Comparison of ENCODE assay signal across 32 cellular contexts in genomic region chr16:84416407-84417321, GRCh38. TPM values are rescaled to one million over a fixed set of nuclear protein-coding genes. Genes with fewer than 3 reads are reported as not detected.
"Had no signal": no experiment of that assay in that cellular context is flagged by ENCODE, and none has a peak within 500 bp of the region (broad histone marks: within the 10 kb centered on the region; RNA-seq: fewer than 3 reads in every experiment).

No MANE protein-coding gene starts in this region.

- ATAC-seq: esophagus mucosa; gastrocnemius medialis; left colon; left ventricle myocardium superior; lower lobe of right lung; natural killer cell; psoas muscle; right cardiac atrium; stimulated activated naive CD8-positive, alpha-beta T cell treated with anti-CD3 and anti-CD28 coated beads, Interleukin-15, amount 100 ng/mL, for 72 hours had no signal

- H3K27me3 ChIP-seq: colonic mucosa, transverse colon had no signal

- H3K9me3 Mint-ChIP-seq: dendritic cell treated with granulocyte-macrophage colony-stimulating factor and Interleukin-4, amounts not matched to agents 40 ng/mL and 50 ng/mL, for 4 days; endodermal cell; natural killer cell; neural crest cell had no signal

- H3K4me1 ChIP-seq: colonic mucosa, gastrocnemius medialis, lower lobe of right lung, psoas muscle, suprapubic skin, transverse colon had no signal

- H3K27ac Mint-ChIP-seq: dendritic cell treated with granulocyte-macrophage colony-stimulating factor and Interleukin-4, amounts not matched to agents 40 ng/mL and 50 ng/mL, for 4 days; endodermal cell; natural killer cell; stimulated activated naive CD8-positive, alpha-beta T cell treated with anti-CD3 and anti-CD28 coated beads, Interleukin-15, amount 100 ng/mL, for 72 hours had no signal

- H3K36me3 ChIP-seq: colonic mucosa, gastrocnemius medialis, lower lobe of right lung, spleen, suprapubic skin, transverse colon had no signal

- H3K27ac ChIP-seq: colonic mucosa, epithelial cell of prostate, gastrocnemius medialis, lower lobe of right lung, psoas muscle, skin epidermis, suprapubic skin, transverse colon had no signal

- H3K4me1 Mint-ChIP-seq: endodermal cell, natural killer cell had no signal

- H3K4me3 ChIP-seq: colonic mucosa, gastrocnemius medialis, lower lobe of right lung, psoas muscle, skin epidermis, spleen, suprapubic skin, transverse colon had no signal

- H3K4me3 Mint-ChIP-seq: dendritic cell treated with granulocyte-macrophage colony-stimulating factor and Interleukin-4, amounts not matched to agents 40 ng/mL and 50 ng/mL, for 4 days; endodermal cell; natural killer cell; neural crest cell; stimulated activated naive CD8-positive, alpha-beta T cell treated with anti-CD3 and anti-CD28 coated beads, Interleukin-15, amount 100 ng/mL, for 72 hours had no signal

- H3K9me3 ChIP-seq: colonic mucosa, gastrocnemius medialis, lower lobe of right lung, psoas muscle, spleen, suprapubic skin, transverse colon had no signal

- H3K36me3 Mint-ChIP-seq: natural killer cell had no signal

- DNase-seq: central memory CD4-positive, alpha-beta T cell; colonic mucosa; effector CD8-positive, alpha-beta T cell; endodermal cell; foreskin fibroblast; gastrocnemius medialis; head of caudate nucleus; left colon; left ventricle myocardium superior; lower lobe of right lung; natural killer cell; nucleus accumbens; psoas muscle; right cardiac atrium; spleen; stimulated activated CD4-positive, alpha-beta T cell treated with anti-CD3 and anti-CD28 coated beads, Interleukin-15, amount 100 ng/mL, for 24 hours; stimulated activated CD4-positive, alpha-beta T cell treated with anti-CD3 and anti-CD28 coated beads, Interleukin-2, amount 100 ng/mL, for 48 hours; stimulated activated naive CD4-positive, alpha-beta T cell; stimulated activated naive CD8-positive, alpha-beta T cell treated with anti-CD3 and anti-CD28 coated beads, Interleukin-15, amount 100 ng/mL, for 72 hours; transverse colon had no signal

- FAIRE-seq: keratinocyte, urothelium cell line had no signal

RNA-seq across cellular contexts. Expression of gene ATP2C2, which starts 48.3 kb away (rescaled TPM):
- total RNA-seq: glomerular endothelial cell, left ventricle myocardium superior, mononuclear cell, natural killer cell, osteocyte, psoas muscle, renal cortical epithelial cell, right cardiac atrium had no signal
- polyA plus RNA-seq: right cardiac atrium had no signal
